ENCODE assay signal across 18 cellular contexts in genomic region chr1:7702365-7702764, GRCh38.
DNase-seq lines count a peak whose midpoint lies in the region; ATAC-seq, FAIRE-seq and TF ChIP-seq lines count a peak whose summit lies in the region.
"Had no signal": no experiment of that assay in that cellular context is flagged by ENCODE, and none has a peak within 500 bp of the region (broad histone marks: within the 10 kb centered on the region; RNA-seq: fewer than 3 reads in every experiment).

No MANE protein-coding gene starts in this region.

- H3K9me3 ChIP-seq in Panc1 (ENCODE audit: control insufficient read depth, insufficient read depth, low read depth, low read length) = no peaks in the 10 kb centered on the region
- H3K9me3 ChIP-seq: ascending aorta, lower lobe of right lung, prostate gland, SJCRH30 had no signal

- TSS peak; percentile 86 for BruUV-seq in Panc1 (replicated peaks; lab: Mats Ljungman, UMichigan)

- no peak for TF ChIP-seq CTCF in Panc1 (IDR thresholded peaks at IDR 0.05)

- H3K36me3 ChIP-seq in Panc1 (ENCODE audit: control insufficient read depth, insufficient read depth, low read length) = no peaks in the 10 kb centered on the region; the same call in 1 of the 2 replicates
- H3K36me3 ChIP-seq: ascending aorta, lower lobe of right lung, prostate gland, SJCRH30 had no signal

- H3K4me1 ChIP-seq in Panc1 (ENCODE audit: control insufficient read depth, insufficient read depth, low read length) = 0 out of 2 replicates have a peak, but pooled peaks cover 3% of the 10 kb centered on the region
- H3K4me1 ChIP-seq: prostate gland, SJCRH30 had no signal

- in situ Hi-C loops in G401 (cut with HindIII; ENCODE audit: low sequenced_read_pairs) = no loop called here
- in situ Hi-C loops in Panc1 (cut with HindIII; ENCODE audit: low pct_unique_long_range_greater_than_20kb, low sequenced_read_pairs) = no loop called here

- DNase-seq in Ammon's horn (ENCODE audit: low spot score) (peak; percentile 69), G401 (ENCODE audit: low spot score) (peak; percentile 71), Panc1 (ENCODE audit: low read depth, low spot score) (no peak), iPS-NIHi7 (ENCODE audit: extremely low spot score) (peak; percentile 43), frontal cortex (ENCODE audit: low spot score in 2 of 2) (no peak), NCI-H187 treated with DMSO at 0.1 percent for 48 hours (lab: John Stamatoyannopoulos, UW) (no peak)
- no peak for DNase-seq in activated CD4-positive, CD25-positive, alpha-beta regulatory T cell (lab: John Stamatoyannopoulos, UW)
- DNase-seq: activated CD4-positive, alpha-beta T cell treated with anti-CD3 and anti-CD28 coated beads for 1 hour; activated T-cell treated with anti-CD3 and anti-CD28 coated beads, Interleukin-2, amount 50 U/mL, for 4 hours; lower lobe of right lung; NCI-H526 treated with DMSO at 0.1 percent for 48 hours; SJCRH30; stimulated activated CD4-positive, alpha-beta T cell treated with anti-CD3 and anti-CD28 coated beads, Interleukin-1b, Interleukin-23, amount 100 ng/mL, for 48 hours; stimulated activated naive B cell treated with anti-CD40 and anti-IgM and Interleukin-4, amounts not matched to agents 10 μg/mL and 1 μg/mL and 100 μg/mL, for 72 hours had no signal

- ATAC-seq in Panc1 (no peak), GM19397 (IDR thresholded peaks at IDR 0.05; ENCODE audit: unreplicated experiment) (no peak)
- ATAC-seq: activated T-cell treated with anti-CD3 and anti-CD28 coated beads, Interleukin-2, amount 50 U/mL, for 4 hours; lower lobe of right lung; stimulated activated naive B cell treated with anti-CD40 and anti-IgM and Interleukin-4, amounts not matched to agents 10 μg/mL and 1 μg/mL and 100 μg/mL, for 72 hours had no signal

- POLR2A ChIA-PET in Panc1 (lab: Charles Lee) = no interaction called here

- intact Hi-C loops in Panc1 (cut with micrococcal nuclease; ENCODE audit: unreplicated experiment) = no loop called here

- no peak for FAIRE-seq in frontal cortex (lab: Jason Lieb, UNC)
- FAIRE-seq: endometrium had no signal

- H3K27me3 ChIP-seq in Panc1 (ENCODE audit: control insufficient read depth, insufficient read depth, low read length) = peaks cover 6% of the 10 kb centered on the region; the same call in 1 of the 2 replicates
- H3K27me3 ChIP-seq: ascending aorta had no signal

- CTCF ChIA-PET in Panc1 (lab: Charles Lee) = no interaction called here

- no peak overlapping the region for H3K27ac ChIP-seq in Panc1 (ENCODE audit: low read length)
- H3K27ac ChIP-seq: ascending aorta, lower lobe of right lung, prostate gland, SJCRH30 had no signal

- no peak overlapping the region for H3K4me3 ChIP-seq in Panc1 (ENCODE audit: low read depth in 2 of 2, low read length in 2 of 2)
- H3K4me3 ChIP-seq: ascending aorta, lower lobe of right lung, prostate gland, SJCRH30 had no signal

Comparison
In these comparisons a context has a peak if more than half of its experiments do, and no peak if none do; other contexts are left out.
1. DNase-seq: peak in Ammon's horn (single experiment), G401 (single experiment) and iPS-NIHi7 (single experiment); none in Panc1 (single experiment), frontal cortex (0 of 2), NCI-H187 treated with DMSO at 0.1 percent for 48 hours (single experiment) and activated CD4-positive, CD25-positive, alpha-beta regulatory T cell (0 of 4).